In genomic region chr7:94060772-94061171, GRCh38 we compare ENCODE assay signal across 1 cellular context.
TF ChIP-seq lines count a peak whose summit lies in the region.

No MANE protein-coding gene starts in this region.

TF ChIP-seq in GM12878, 131 proteins besides CTCF, POLR2A, EP300 and RAD21 (continued from another document):
- TF ChIP-seq MAX (IDR thresholded peaks at IDR 0.05; ENCODE audit: low read depth, low read length) (no peak), NBN (IDR thresholded peaks at IDR 0.05) (no peak), WRNIP1 (IDR thresholded peaks at IDR 0.05; ENCODE audit: borderline replicate concordance, low read depth, low read length) (no peak), YBX1 (IDR thresholded peaks at IDR 0.05) (no peak), TBL1XR1 (IDR thresholded peaks at IDR 0.05; ENCODE audit: low read depth, low read length) (no peak), ASH2L (IDR thresholded peaks at IDR 0.05; ENCODE audit: borderline replicate concordance, low read depth) (no peak), SMAD1 (IDR thresholded peaks at IDR 0.05; ENCODE audit: low read depth, partially characterized antibody) (no peak), PAX5 (IDR thresholded peaks at IDR 0.05; ENCODE audit: borderline replicate concordance, low read depth, low read length) (no peak), TCF3 (IDR thresholded peaks at IDR 0.05; ENCODE audit: borderline replicate concordance, insufficient read depth, low read depth, low read length) (no peak), MYC (IDR thresholded peaks at IDR 0.05; ENCODE audit: insufficient read depth, insufficient read length, insufficient replicate concordance, low read length, severe bottlenecking) (no peak), MYB (IDR thresholded peaks at IDR 0.05; ENCODE audit: borderline replicate concordance, low read depth, low read length) (no peak), FOXM1 (IDR thresholded peaks at IDR 0.05; ENCODE audit: low read depth, low read length) (peak; percentile 72; the same call in 1 of the 2 replicates), ZNF384 (IDR thresholded peaks at IDR 0.05; ENCODE audit: borderline replicate concordance, low read depth, low read length) (no peak)
